In genomic region chr17:29645516-29646051, GRCh38 we compare ENCODE assay signal across 10 cellular contexts. TPM values are rescaled to one million over a fixed set of nuclear protein-coding genes. Genes with fewer than 3 reads are reported as not detected.
DNase-seq lines count a peak whose midpoint lies in the region; ATAC-seq and TF ChIP-seq lines count a peak whose summit lies in the region.
"Had no signal": no experiment of that assay in that cellular context is flagged by ENCODE, and none has a peak within 500 bp of the region (broad histone marks: within the 10 kb centered on the region; RNA-seq: fewer than 3 reads in every experiment).

No MANE protein-coding gene starts in this region.

- H3K27ac ChIP-seq in ascending aorta (peak overlapping the region; percentile 69 to 84), temporal lobe (ENCODE audit: low read depth, low read length) (peak overlapping the region; percentile 83), neuronal stem cell (replicated peaks; ENCODE audit: low read length) (no peak overlapping the region)

- no peak overlapping the region for H2BK5ac ChIP-seq in neuronal stem cell (ENCODE audit: low read length)

- intact Hi-C loops in ascending aorta (cut with DNase I), result loop anchor here (2.0 to 10.0 kb wide), 3 partner anchors 55 to 449 kb away; partner anchors contain the start of gene SSH2

- TF ChIP-seq CTCF in ascending aorta (IDR thresholded peaks at IDR 0.05), result no peak

- DNase-seq in NCI-H2171 treated with DMSO at 0.1 percent for 48 hours (lab: John Stamatoyannopoulos, UW), result peak; percentile 63
- no peak for DNase-seq in NCI-H2171 (lab: John Stamatoyannopoulos, UW)
- peak; percentile 54 to 89 for DNase-seq in ascending aorta (ENCODE audit: low spot score in 2 of 2)
- no peak for DNase-seq in left lobe of liver (ENCODE audit: low spot score)
- DNase-seq in neuronal stem cell (ENCODE audit: low spot score), result no peak
- no peak for DNase-seq in stimulated activated naive CD4-positive, alpha-beta T cell (lab: John Stamatoyannopoulos, UW)
- DNase-seq: 8988T had no signal

- no CpG with 5 or more reads among the region's 5 CpGs for WGBS in neuronal stem cell (ENCODE audit: extremely low coverage in 2 of 2, insufficient read length in 2 of 2, insufficient replicate concordance in 1 of 2), 2 donors

- no peak overlapping the region for H3K14ac ChIP-seq in neuronal stem cell (ENCODE audit: low read length)

- no peak overlapping the region for H2AFZ ChIP-seq in neuronal stem cell (ENCODE audit: low read length)
- H2AFZ ChIP-seq: GM23338 had no signal

- no peak overlapping the region for H4K8ac ChIP-seq in neuronal stem cell (ENCODE audit: low read depth, low read length)

- no peak overlapping the region for H3K4me2 ChIP-seq in neuronal stem cell (ENCODE audit: insufficient read depth, low read length, poor library complexity, severe bottlenecking)
- H3K4me2 ChIP-seq: GM23338 had no signal

- no peak overlapping the region for H4K91ac ChIP-seq in neuronal stem cell (ENCODE audit: low read depth, low read length, poor library complexity)

- H3K4me3 ChIP-seq in ascending aorta (no peak overlapping the region), neuronal stem cell (ENCODE audit: low read length in 2 of 2) (no peak overlapping the region)
- H3K4me3 ChIP-seq: GM23338 had no signal

- no peak overlapping the region for H3K9ac ChIP-seq in neuronal stem cell (ENCODE audit: low read depth, low read length, poor library complexity)

- no peaks in the 10 kb centered on the region for H3K79me1 ChIP-seq in neuronal stem cell (ENCODE audit: low read depth, low read length)

- H3K4me1 ChIP-seq in ascending aorta, result peaks cover 12 to 32% of the 10 kb centered on the region in 2 donors
- H3K4me1 ChIP-seq in neuronal stem cell (ENCODE audit: control insufficient read depth in 2 of 2, insufficient read depth in 1 of 2, low read depth in 1 of 2, low read length in 2 of 2), result peaks cover 0 to 1% of the 10 kb centered on the region in 2 donors

- H2BK120ac ChIP-seq in neuronal stem cell (ENCODE audit: low read depth, low read length), result no peak overlapping the region

- no peak overlapping the region for H2AK5ac ChIP-seq in neuronal stem cell (ENCODE audit: low read depth, low read length)

- no peak overlapping the region for H3K18ac ChIP-seq in neuronal stem cell (ENCODE audit: low read length)

- no peak overlapping the region for H2BK15ac ChIP-seq in neuronal stem cell (ENCODE audit: low read length)

- no peak overlapping the region for H3K4ac ChIP-seq in neuronal stem cell (ENCODE audit: low read length)

- H3K36me3 ChIP-seq in ascending aorta (no peaks in the 10 kb centered on the region), neuronal stem cell (replicated peaks in 1 of 2; ENCODE audit: control insufficient read depth in 2 of 2, insufficient read depth in 2 of 2, low read length in 2 of 2) (peaks cover 3 to 4% of the 10 kb centered on the region in 2 donors)

- no peaks in the 10 kb centered on the region for H3K27me3 ChIP-seq in ascending aorta
- H3K27me3 ChIP-seq in neuronal stem cell (ENCODE audit: control insufficient read depth in 3 of 3, insufficient read depth in 3 of 3, low read depth in 1 of 3, low read length in 3 of 3), result no peaks in the 10 kb centered on the region

- no peak overlapping the region for H2BK12ac ChIP-seq in neuronal stem cell (ENCODE audit: low read length)

- ATAC-seq in left lobe of liver (peak; percentile 84), HG03039 (IDR thresholded peaks at IDR 0.05; ENCODE audit: unreplicated experiment) (no peak)
- ATAC-seq: GM23338 had no signal

- no peaks in the 10 kb centered on the region for H3K9me3 ChIP-seq in ascending aorta
- H3K9me3 ChIP-seq in neuronal stem cell (replicated peaks in 1 of 2; ENCODE audit: control insufficient read depth in 2 of 2, insufficient read depth in 1 of 2, low read depth in 1 of 2, low read length in 2 of 2), result no peaks in the 10 kb centered on the region

- H3K23ac ChIP-seq in neuronal stem cell (ENCODE audit: low read depth, low read length, poor library complexity), result no peak overlapping the region

RNA-seq across cellular contexts. Expression of gene CORO6, which starts 22.9 kb away (rescaled TPM):
- total RNA-seq in ascending aorta (22.0 TPM), left lobe of liver (0.35 TPM), temporal lobe (0.98 TPM)
- 5.2 TPM for polyA plus RNA-seq in neuronal stem cell (2013, experiment 1 of 2)
- polyA plus RNA-seq in neuronal stem cell (2013, experiment 2 of 2), result 5.5 TPM

RNA-seq across cellular contexts. Expression of gene ANKRD13B, which starts 52.7 kb away (rescaled TPM):
- total RNA-seq in ascending aorta, result 16.7 TPM
- 1.3 TPM for total RNA-seq in left lobe of liver
- 23.1 TPM for total RNA-seq in temporal lobe
- 24.5 TPM for polyA plus RNA-seq in neuronal stem cell (2013, experiment 1 of 2)
- polyA plus RNA-seq in neuronal stem cell (2013, experiment 2 of 2), result 23.7 TPM

RNA-seq across cellular contexts. Expression of gene GIT1, which starts 56.1 kb away (rescaled TPM):
- total RNA-seq in ascending aorta (142 TPM), left lobe of liver (9.4 TPM), temporal lobe (42.5 TPM)
- 63.2 TPM for polyA plus RNA-seq in neuronal stem cell (2013, experiment 1 of 2)
- polyA plus RNA-seq in neuronal stem cell (2013, experiment 2 of 2), result 65.1 TPM

Comparison
In these comparisons a context has a peak if more than half of its experiments do, and no peak if none do; other contexts are left out.
1. DNase-seq: peak in NCI-H2171 treated with DMSO at 0.1 percent for 48 hours (single experiment) and ascending aorta (2 of 2); none in NCI-H2171 (single experiment), left lobe of liver (single experiment), neuronal stem cell (single experiment) and stimulated activated naive CD4-positive, alpha-beta T cell (0 of 6).
2. RNA of gene CORO6, which starts 22.9 kb away (total RNA-seq): 22.0 TPM in ascending aorta (single experiment); 0.98 TPM in temporal lobe (single experiment) and 0.35 TPM in left lobe of liver (single experiment); every median in the first group is over 10 times any median in the second.